ENCODE assay signal across 14 cellular contexts in genomic region chr9:71624728-71625127, GRCh38.
DNase-seq lines count a peak whose midpoint lies in the region; ATAC-seq and TF ChIP-seq lines count a peak whose summit lies in the region.
"Had no signal": no experiment of that assay in that cellular context is flagged by ENCODE, and none has a peak within 500 bp of the region (broad histone marks: within the 10 kb centered on the region; RNA-seq: fewer than 3 reads in every experiment).

No MANE protein-coding gene starts in this region.

- no peaks in the 10 kb centered on the region for H3K9me3 Mint-ChIP-seq in T-helper 2 cell treated with Interferon-gamma antibody and Interleukin-4, amounts not matched to agents 5 μg/mL and 100 μg/mL, for 36 hours
- H3K9me3 Mint-ChIP-seq in Caco-2 (ENCODE audit: unreplicated experiment): no peaks in the 10 kb centered on the region
- H3K9me3 Mint-ChIP-seq: IgD-negative memory B cell had no signal

- H3K36me3 ChIP-seq in liver (ENCODE audit: control insufficient read depth in 4 of 4, insufficient read depth in 3 of 4, low read depth in 1 of 4, low read length in 3 of 4): no peaks in the 10 kb centered on the region
- no peaks in the 10 kb centered on the region for H3K36me3 ChIP-seq in right lobe of liver
- no peaks in the 10 kb centered on the region for H3K36me3 ChIP-seq in PC-9 (ENCODE audit: low read depth)
- H3K36me3 ChIP-seq in Caco-2 (ENCODE audit: control insufficient read depth, insufficient read depth, low read length): no peaks in the 10 kb centered on the region

- H3K27ac ChIP-seq in liver (ENCODE audit: low read depth in 1 of 2, low read length in 2 of 2) (no peak overlapping the region), right lobe of liver (no peak overlapping the region), PC-9 (no peak overlapping the region)

- TF ChIP-seq CTCF in liver (IDR thresholded peaks at IDR 0.05; ENCODE audit: low read depth, low read length, missing input control) (peak; percentile 16), right lobe of liver (IDR thresholded peaks at IDR 0.05) (no peak), PC-9 (conservative IDR thresholded peaks at IDR 0.05) (peak; percentile 55), fibroblast of mammary gland (conservative IDR thresholded peaks at IDR 0.05; ENCODE audit: control insufficient read depth, insufficient read depth, low read depth, low read length) (peak; percentile 13), Caco-2 (IDR thresholded peaks at IDR 0.05; ENCODE audit: insufficient read depth in 1 of 2, low read depth in 1 of 2, low read length in 1 of 2, severe bottlenecking in 1 of 2, unreplicated experiment in 1 of 2) (no peak), GM10266 (IDR thresholded peaks at IDR 0.05; ENCODE audit: control insufficient read depth, insufficient read depth, low read depth, missing control alignments) (no peak)

- H3K27ac Mint-ChIP-seq in T-helper 2 cell treated with Interferon-gamma antibody and Interleukin-4, amounts not matched to agents 5 μg/mL and 100 μg/mL, for 36 hours: no peak overlapping the region
- no peak overlapping the region for H3K27ac Mint-ChIP-seq in Caco-2 (ENCODE audit: unreplicated experiment)
- H3K27ac Mint-ChIP-seq: IgD-negative memory B cell had no signal

- H3F3A ChIP-seq in PC-9 (ENCODE audit: insufficient read depth, low read depth): no peaks in the 10 kb centered on the region

- no peak for DNase-seq in right lobe of liver
- DNase-seq in PC-9: no peak
- DNase-seq in fibroblast of mammary gland (ENCODE audit: low read depth): no peak
- DNase-seq in T-helper 2 cell treated with Interferon-gamma antibody and Interleukin-4, amounts not matched to agents 5 μg/mL and 100 μg/mL, for 36 hours (ENCODE audit: low spot score): no peak
- DNase-seq in Caco-2: no peak
- DNase-seq in SHP77 treated with DMSO at 0.1 percent for 48 hours (lab: John Stamatoyannopoulos, UW): no peak
- DNase-seq in GM10266 (ENCODE audit: extremely low spot score): no peak
- DNase-seq: H7, NCI-H1417, NCI-H2081, NCI-H524 treated with DMSO at 0.1 percent for 48 hours, OCI-M1 had no signal

- no peaks in the 10 kb centered on the region for H3K9me2 ChIP-seq in PC-9 (ENCODE audit: insufficient read depth)

- H3K4me1 ChIP-seq in liver (ENCODE audit: control insufficient read depth in 4 of 4, insufficient read depth in 4 of 4, low read length in 3 of 4) (peaks cover 0 to 4% (median 0%) of the 10 kb centered on the region in 4 donors), right lobe of liver (peaks cover 0 to 9% (median 2%) of the 10 kb centered on the region in 4 donors), PC-9 (replicated peaks; ENCODE audit: insufficient read depth) (peaks cover 7% of the 10 kb centered on the region; the same call in 1 of the 2 replicates), Caco-2 (no peaks in the 10 kb centered on the region)

- BruUV-seq in PC-9 (replicated peaks; lab: Mats Ljungman, UMichigan) (no TSS peak), Caco-2 (replicated peaks; lab: Mats Ljungman, UMichigan) (no TSS peak)

- no peaks in the 10 kb centered on the region for H4K20me1 ChIP-seq in PC-9 (ENCODE audit: insufficient read depth)

- no peaks in the 10 kb centered on the region for H3K4me1 Mint-ChIP-seq in T-helper 2 cell treated with Interferon-gamma antibody and Interleukin-4, amounts not matched to agents 5 μg/mL and 100 μg/mL, for 36 hours (ENCODE audit: low read depth)
- H3K4me1 Mint-ChIP-seq in Caco-2 (ENCODE audit: low read depth, unreplicated experiment): no peaks in the 10 kb centered on the region
- H3K4me1 Mint-ChIP-seq: IgD-negative memory B cell had no signal

- intact Hi-C loops in right lobe of liver (cut with DNase I): no loop called here
- intact Hi-C loops in PC-9 (cut with micrococcal nuclease; ENCODE audit: unreplicated experiment): loop anchor here (5.0 kb wide), 1 partner anchor 38 kb away; no protein-coding TSS in a partner anchor
- intact Hi-C loops in Caco-2 (cut with micrococcal nuclease; ENCODE audit: unreplicated experiment): no loop called here

- H3K27me3 ChIP-seq in liver (ENCODE audit: control insufficient read depth in 4 of 4, insufficient read depth in 4 of 4, low read length in 3 of 4) (no peaks in the 10 kb centered on the region), right lobe of liver (no peaks in the 10 kb centered on the region), PC-9 (ENCODE audit: insufficient read depth, low read depth) (no peaks in the 10 kb centered on the region), Caco-2 (replicated peaks; ENCODE audit: control insufficient read depth, insufficient read depth, low read length) (no peaks in the 10 kb centered on the region)

- no peak overlapping the region for H3K9ac ChIP-seq in liver (ENCODE audit: low read depth in 1 of 2, low read length in 2 of 2)

- no peak for TF ChIP-seq RAD21 in liver (IDR thresholded peaks at IDR 0.05)

- POLR2A ChIA-PET in PC-9 (lab: Charles Lee; ENCODE audit: unreplicated experiment): no interaction called here
- POLR2A ChIA-PET in Caco-2 (lab: Charles Lee): no interaction called here

- CTCF ChIA-PET in PC-9 (lab: Charles Lee) (interaction anchor here (0.5 kb wide), 1 partner anchor 9 kb away, joined by 5 read pairs; no protein-coding TSS in a partner anchor), Caco-2 (lab: Charles Lee) (no interaction called here)

- H3K79me2 ChIP-seq in PC-9 (ENCODE audit: low read depth): no peaks in the 10 kb centered on the region

- H2AFZ ChIP-seq in PC-9: no peak overlapping the region

- 95% methylated on average over 3 of the region's 3 CpGs for WGBS in liver
- 85% methylated on average over 3 of the region's 3 CpGs for WGBS in right lobe of liver (ENCODE audit: insufficient coverage, low coverage, low lambda C conversion rate, missing lambda C conversion rate)

- TF ChIP-seq POLR2A in right lobe of liver (IDR thresholded peaks at IDR 0.05): no peak

- peaks cover 17% of the 10 kb centered on the region for H3K27me3 Mint-ChIP-seq in T-helper 2 cell treated with Interferon-gamma antibody and Interleukin-4, amounts not matched to agents 5 μg/mL and 100 μg/mL, for 36 hours (ENCODE audit: low read depth)
- no peaks in the 10 kb centered on the region for H3K27me3 Mint-ChIP-seq in Caco-2 (ENCODE audit: insufficient read depth, unreplicated experiment)

- H3K9me3 ChIP-seq in liver (ENCODE audit: control insufficient read depth in 4 of 4, low read length in 3 of 4) (no peaks in the 10 kb centered on the region), right lobe of liver (no peaks in the 10 kb centered on the region), PC-9 (ENCODE audit: insufficient read depth, low read depth) (no peaks in the 10 kb centered on the region), Caco-2 (no peaks in the 10 kb centered on the region)

- ATAC-seq in right lobe of liver: no peak

- no peaks in the 10 kb centered on the region for H3K36me3 Mint-ChIP-seq in T-helper 2 cell treated with Interferon-gamma antibody and Interleukin-4, amounts not matched to agents 5 μg/mL and 100 μg/mL, for 36 hours (ENCODE audit: low read depth)
- no peaks in the 10 kb centered on the region for H3K36me3 Mint-ChIP-seq in Caco-2 (ENCODE audit: insufficient read depth, unreplicated experiment)
- H3K36me3 Mint-ChIP-seq: IgD-negative memory B cell had no signal

- H3K4me3 ChIP-seq in liver (ENCODE audit: low read depth in 1 of 3, low read length in 3 of 3) (no peak overlapping the region), right lobe of liver (no peak overlapping the region), PC-9 (no peak overlapping the region), fibroblast of mammary gland (ENCODE audit: control insufficient read depth, low read depth, low read length) (no peak overlapping the region), Caco-2 (ENCODE audit: low read depth, low read length) (no peak overlapping the region)

- no peak overlapping the region for H3K4me3 Mint-ChIP-seq in T-helper 2 cell treated with Interferon-gamma antibody and Interleukin-4, amounts not matched to agents 5 μg/mL and 100 μg/mL, for 36 hours
- H3K4me3 Mint-ChIP-seq in Caco-2 (ENCODE audit: unreplicated experiment): no peak overlapping the region
- H3K4me3 Mint-ChIP-seq: IgD-negative memory B cell had no signal

- H3K4me2 ChIP-seq in PC-9: no peak overlapping the region

TF ChIP-seq in liver, 16 proteins besides CTCF, POLR2A, EP300 and RAD21 (continues in another document):
- no peak for TF ChIP-seq EGR1 (IDR thresholded peaks at IDR 0.05; ENCODE audit: low read depth in 2 of 2)
- no peak for TF ChIP-seq REST (IDR thresholded peaks at IDR 0.05)

Comparison
In these comparisons a context has a peak if more than half of its experiments do, and no peak if none do; other contexts are left out.
1. CTCF ChIP-seq: peak in liver (single experiment), PC-9 (single experiment) and fibroblast of mammary gland (single experiment); none in right lobe of liver (0 of 4), Caco-2 (0 of 2) and GM10266 (single experiment).